1 cellular context compared by ENCODE assay signal in the genomic region with DNA sequence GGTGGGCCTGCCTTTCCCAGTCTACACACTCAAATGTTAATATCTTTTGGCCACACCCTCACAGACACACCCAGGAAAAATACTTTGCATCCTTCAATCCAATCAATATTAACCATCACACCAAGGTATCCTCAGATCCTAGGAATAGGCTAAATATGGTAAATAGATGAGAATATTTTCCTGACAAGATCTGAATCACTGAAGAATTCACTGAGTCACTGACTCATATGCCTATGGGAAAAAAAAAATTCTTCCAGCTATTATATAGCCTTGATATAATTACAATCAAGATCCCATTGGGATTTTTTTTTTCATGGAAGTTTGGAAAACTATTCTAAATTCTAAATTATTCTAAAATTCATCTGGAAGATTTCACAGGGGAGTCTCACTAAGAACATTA.
TF ChIP-seq lines count a peak whose summit lies in the region.

No MANE protein-coding gene starts in this region.

TF ChIP-seq in IMR-90, 13 proteins besides CTCF, POLR2A, EP300 and RAD21 (continued from another document):
- TF ChIP-seq RFX5 (IDR thresholded peaks at IDR 0.05; ENCODE audit: low read depth, low read length) (no peak), BHLHE40 (IDR thresholded peaks at IDR 0.05; ENCODE audit: low read depth, low read length) (no peak), RCOR1 (IDR thresholded peaks at IDR 0.05; ENCODE audit: insufficient replicate concordance, low read length) (no peak), SMC3 (IDR thresholded peaks at IDR 0.05; ENCODE audit: low read depth, low read length) (no peak), CHD1 (IDR thresholded peaks at IDR 0.05; ENCODE audit: low read depth, low read length) (no peak), CEBPB (IDR thresholded peaks at IDR 0.05; ENCODE audit: low read depth, low read length) (no peak), MAZ (IDR thresholded peaks at IDR 0.05; ENCODE audit: borderline replicate concordance, low read depth, low read length) (no peak), FOS (IDR thresholded peaks at IDR 0.05; ENCODE audit: low read depth, low read length) (no peak), NFE2L2 (IDR thresholded peaks at IDR 0.05; ENCODE audit: low read depth, low read length) (no peak), MAFK (IDR thresholded peaks at IDR 0.05; ENCODE audit: low read depth, low read length) (no peak), ELK1 (IDR thresholded peaks at IDR 0.05; ENCODE audit: borderline replicate concordance, low read depth, low read length) (no peak)
TF ChIP-seq in IMR-90: peak in this region for 0.
